In genomic region chr13:47433461-47434005, GRCh38 we compare ENCODE assay signal across 18 cellular contexts.
DNase-seq lines count a peak whose midpoint lies in the region; ATAC-seq, FAIRE-seq and TF ChIP-seq lines count a peak whose summit lies in the region.
"Had no signal": no experiment of that assay in that cellular context is flagged by ENCODE, and none has a peak within 500 bp of the region (broad histone marks: within the 10 kb centered on the region; RNA-seq: fewer than 3 reads in every experiment).

No MANE protein-coding gene starts in this region.

- TF ChIP-seq CTCF in A549 (IDR thresholded peaks at IDR 0.05) (no peak), HFFc6 (IDR thresholded peaks at IDR 0.05) (no peak), fibroblast of mammary gland (conservative IDR thresholded peaks at IDR 0.05; ENCODE audit: control insufficient read depth, insufficient read depth, low read depth, low read length) (no peak), coronary artery (IDR thresholded peaks at IDR 0.05) (no peak)

- DNase-seq in A549 (ENCODE audit: low read depth in 1 of 2, low spot score in 1 of 2), result no peak
- DNase-seq in HFFc6, result peak; percentile 20
- peak; percentile 80 for DNase-seq in fibroblast of mammary gland (ENCODE audit: low read depth)
- DNase-seq in coronary artery (ENCODE audit: low spot score), result no peak
- no peak for DNase-seq in activated T-cell treated with anti-CD3 and anti-CD28 coated beads, Interleukin-2, amount 50 U/mL, for 72 hours
- DNase-seq in activated naive CD8-positive, alpha-beta T cell treated with anti-CD3 and anti-CD28 coated beads, Interleukin-2, amount 50 U/mL, for 24 hours, result no peak
- DNase-seq: Calu3; CD4-positive, CD25-positive, alpha-beta regulatory T cell; DMS79 treated with DMSO at 0.1 percent for 48 hours; NCI-H1694; NCI-H2107; NCI-H69; NK-92 treated with Interleukin-12 subunit alpha and Interleukin-12 subunit beta, amount 100 ng/mL, for 24 hours had no signal

- H3K4me2 ChIP-seq in A549, result no peak overlapping the region
- H3K4me2 ChIP-seq: GM23338 had no signal

- no peaks in the 10 kb centered on the region for H3K4me1 ChIP-seq in A549

- no peak overlapping the region for H3K27ac Mint-ChIP-seq in HFFc6
- no peak overlapping the region for H3K27ac Mint-ChIP-seq in activated T-cell treated with anti-CD3 and anti-CD28 coated beads, Interleukin-2, amount 50 U/mL, for 72 hours
- no peak overlapping the region for H3K27ac Mint-ChIP-seq in activated naive CD8-positive, alpha-beta T cell treated with anti-CD3 and anti-CD28 coated beads, Interleukin-2, amount 50 U/mL, for 24 hours
- H3K27ac Mint-ChIP-seq: CD4-positive, CD25-positive, alpha-beta regulatory T cell; GM23338 had no signal

- WGBS in A549 (ENCODE audit: missing lambda C conversion rate), result 53% methylated on average over 2 of the region's 2 CpGs

- H3K27me3 Mint-ChIP-seq in HFFc6 (ENCODE audit: insufficient read depth), result no peaks in the 10 kb centered on the region; the same call in 1 of the 2 replicates
- H3K27me3 Mint-ChIP-seq in activated T-cell treated with anti-CD3 and anti-CD28 coated beads, Interleukin-2, amount 50 U/mL, for 72 hours (ENCODE audit: low read depth), result no peaks in the 10 kb centered on the region
- no peaks in the 10 kb centered on the region for H3K27me3 Mint-ChIP-seq in activated naive CD8-positive, alpha-beta T cell treated with anti-CD3 and anti-CD28 coated beads, Interleukin-2, amount 50 U/mL, for 24 hours
- H3K27me3 Mint-ChIP-seq: CD4-positive, CD25-positive, alpha-beta regulatory T cell had no signal

- peaks cover 27% of the 10 kb centered on the region for H3K4me1 Mint-ChIP-seq in HFFc6 (ENCODE audit: low read depth)
- no peaks in the 10 kb centered on the region for H3K4me1 Mint-ChIP-seq in activated T-cell treated with anti-CD3 and anti-CD28 coated beads, Interleukin-2, amount 50 U/mL, for 72 hours (ENCODE audit: low read depth)
- H3K4me1 Mint-ChIP-seq in activated naive CD8-positive, alpha-beta T cell treated with anti-CD3 and anti-CD28 coated beads, Interleukin-2, amount 50 U/mL, for 24 hours, result no peaks in the 10 kb centered on the region
- H3K4me1 Mint-ChIP-seq: CD4-positive, CD25-positive, alpha-beta regulatory T cell; GM23338 had no signal

- no peak for TF ChIP-seq EP300 in A549 (IDR thresholded peaks at IDR 0.05)

- peaks cover 9% of the 10 kb centered on the region; the same call in 1 of the 2 replicates for H3K36me3 Mint-ChIP-seq in HFFc6 (ENCODE audit: low read depth)
- peaks cover 0 to 2% of the 10 kb centered on the region in 2 donors for H3K36me3 Mint-ChIP-seq in activated T-cell treated with anti-CD3 and anti-CD28 coated beads, Interleukin-2, amount 50 U/mL, for 72 hours (ENCODE audit: insufficient read depth in 2 of 2)
- no peaks in the 10 kb centered on the region for H3K36me3 Mint-ChIP-seq in activated naive CD8-positive, alpha-beta T cell treated with anti-CD3 and anti-CD28 coated beads, Interleukin-2, amount 50 U/mL, for 24 hours (ENCODE audit: low read depth)
- H3K36me3 Mint-ChIP-seq: CD4-positive, CD25-positive, alpha-beta regulatory T cell had no signal

- no peak for ATAC-seq in A549
- 0 out of 3 replicates have a peak, but pooled peaks have one; percentile 40 for ATAC-seq in SK-N-SH treated with all-trans-retinoic acid at 6 μM for 48 hours
- ATAC-seq in GM21786 (IDR thresholded peaks at IDR 0.05; ENCODE audit: unreplicated experiment), result no peak
- no peak for ATAC-seq in activated T-cell treated with anti-CD3 and anti-CD28 coated beads, Interleukin-2, amount 50 U/mL, for 72 hours (replicated peaks in 1 of 2)
- ATAC-seq in activated naive CD8-positive, alpha-beta T cell treated with anti-CD3 and anti-CD28 coated beads, Interleukin-2, amount 50 U/mL, for 24 hours, result no peak
- ATAC-seq: GM23338 had no signal

- H3K4me3 ChIP-seq in A549 (no peak overlapping the region), fibroblast of mammary gland (ENCODE audit: control insufficient read depth, low read depth, low read length) (no peak overlapping the region), coronary artery (no peak overlapping the region)
- H3K4me3 ChIP-seq: GM23338, SK-N-MC had no signal

- POLR2A ChIA-PET in A549 (lab: Yijun Ruan, JAX), result no interaction called here

- no peak for FAIRE-seq in A549 (lab: Jason Lieb, UNC)

- H3K9me3 Mint-ChIP-seq in HFFc6, result peaks cover 11% of the 10 kb centered on the region; the same call in 1 of the 2 replicates
- H3K9me3 Mint-ChIP-seq in activated T-cell treated with anti-CD3 and anti-CD28 coated beads, Interleukin-2, amount 50 U/mL, for 72 hours, result no peaks in the 10 kb centered on the region
- H3K9me3 Mint-ChIP-seq in activated naive CD8-positive, alpha-beta T cell treated with anti-CD3 and anti-CD28 coated beads, Interleukin-2, amount 50 U/mL, for 24 hours, result no peaks in the 10 kb centered on the region

- no peaks in the 10 kb centered on the region for H3K9me3 ChIP-seq in A549

- H3K4me3 Mint-ChIP-seq in HFFc6, result no peak overlapping the region
- H3K4me3 Mint-ChIP-seq in activated T-cell treated with anti-CD3 and anti-CD28 coated beads, Interleukin-2, amount 50 U/mL, for 72 hours, result no peak overlapping the region
- H3K4me3 Mint-ChIP-seq in activated naive CD8-positive, alpha-beta T cell treated with anti-CD3 and anti-CD28 coated beads, Interleukin-2, amount 50 U/mL, for 24 hours, result no peak overlapping the region
- H3K4me3 Mint-ChIP-seq: CD4-positive, CD25-positive, alpha-beta regulatory T cell; GM23338 had no signal

- H3K27ac ChIP-seq in A549, result no peak overlapping the region
- H3K27ac ChIP-seq in coronary artery, result no peak overlapping the region
- H3K27ac ChIP-seq: HL-60, SK-N-MC had no signal

- CTCF ChIA-PET in A549 (lab: Yijun Ruan, JAX), result no interaction called here

- no peak for TF ChIP-seq RAD21 in A549 (conservative IDR thresholded peaks at IDR 0.05 in 1 of 2, IDR thresholded peaks at IDR 0.05 in 1 of 2)

- TF ChIP-seq POLR2A in A549 (IDR thresholded peaks at IDR 0.05; ENCODE audit: low read length), result no peak

TF ChIP-seq in A549, 52 proteins besides CTCF, POLR2A, EP300 and RAD21:
- TF ChIP-seq TP53 (CRISPR knock-in tag; IDR thresholded peaks at IDR 0.05), result no peak
- peak; percentile 53 for TF ChIP-seq MAFK (IDR thresholded peaks at IDR 0.05; ENCODE audit: partially characterized antibody)

TF ChIP-seq in SK-N-SH treated with all-trans-retinoic acid at 6 μM for 48 hours, 23 proteins besides CTCF, POLR2A, EP300 and RAD21 (continues in another document):
- no peak for TF ChIP-seq PPARA (CRISPR knock-in tag; IDR thresholded peaks at IDR 0.05; ENCODE audit: borderline replicate concordance)
- TF ChIP-seq RARB (CRISPR knock-in tag; IDR thresholded peaks at IDR 0.05), result no peak
- no peak for TF ChIP-seq ZC3H10 (CRISPR knock-in tag; IDR thresholded peaks at IDR 0.05)
- no peak for TF ChIP-seq SNAI2 (CRISPR knock-in tag; IDR thresholded peaks at IDR 0.05)
- no peak for TF ChIP-seq ESRRG (CRISPR knock-in tag; IDR thresholded peaks at IDR 0.05)
- no peak for TF ChIP-seq GLIS3 (CRISPR knock-in tag; IDR thresholded peaks at IDR 0.05)
- TF ChIP-seq, protein P1, sequence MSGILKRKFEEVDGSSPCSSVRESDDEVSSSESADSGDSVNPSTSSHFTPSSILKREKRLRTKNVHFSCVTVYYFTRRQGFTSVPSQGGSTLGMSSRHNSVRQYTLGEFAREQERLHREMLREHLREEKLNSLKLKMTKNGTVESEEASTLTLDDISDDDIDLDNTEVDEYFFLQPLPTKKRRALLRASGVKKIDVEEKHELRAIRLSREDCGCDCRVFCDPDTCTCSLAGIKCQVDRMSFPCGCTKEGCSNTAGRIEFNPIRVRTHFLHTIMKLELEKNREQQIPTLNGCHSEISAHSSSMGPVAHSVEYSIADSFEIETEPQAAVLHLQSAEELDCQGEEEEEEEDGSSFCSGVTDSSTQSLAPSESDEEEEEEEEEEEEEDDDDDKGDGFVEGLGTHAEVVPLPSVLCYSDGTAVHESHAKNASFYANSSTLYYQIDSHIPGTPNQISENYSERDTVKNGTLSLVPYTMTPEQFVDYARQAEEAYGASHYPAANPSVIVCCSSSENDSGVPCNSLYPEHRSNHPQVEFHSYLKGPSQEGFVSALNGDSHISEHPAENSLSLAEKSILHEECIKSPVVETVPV (CRISPR knock-in tag; IDR thresholded peaks at IDR 0.05), result no peak
- TF ChIP-seq ZFP3 (CRISPR knock-in tag; IDR thresholded peaks at IDR 0.05), result no peak
- no peak for TF ChIP-seq CREB5 (CRISPR knock-in tag; IDR thresholded peaks at IDR 0.05; ENCODE audit: low read depth)
- no peak for TF ChIP-seq OSR1 (CRISPR knock-in tag; IDR thresholded peaks at IDR 0.05)
- no peak for TF ChIP-seq ZNF8 (CRISPR knock-in tag; IDR thresholded peaks at IDR 0.05)
- no peak for TF ChIP-seq ZFP30 (CRISPR knock-in tag; IDR thresholded peaks at IDR 0.05)
- TF ChIP-seq ZNF565 (CRISPR knock-in tag; conservative IDR thresholded peaks at IDR 0.05; ENCODE audit: low read depth), result no peak

Comparison
In these comparisons a context has a peak if more than half of its experiments do, and no peak if none do; other contexts are left out.
1. DNase-seq: peak in HFFc6 (single experiment) and fibroblast of mammary gland (single experiment); none in A549 (0 of 2), coronary artery (single experiment), activated T-cell treated with anti-CD3 and anti-CD28 coated beads, Interleukin-2, amount 50 U/mL, for 72 hours (0 of 2) and activated naive CD8-positive, alpha-beta T cell treated with anti-CD3 and anti-CD28 coated beads, Interleukin-2, amount 50 U/mL, for 24 hours (single experiment).